Comparison of ENCODE assay signal across 13 cellular contexts in genomic region chr3:1275495-1275894, GRCh38.
A peak's percentile ranks its signal among the peaks of the same experiment; 100 is the strongest.
DNase-seq lines count a peak whose midpoint lies in the region; TF ChIP-seq lines count a peak whose summit lies in the region.
"Had no signal": no experiment of that assay in that cellular context is flagged by ENCODE, and none has a peak within 500 bp of the region (broad histone marks: within the 10 kb centered on the region; RNA-seq: fewer than 3 reads in every experiment).

No MANE protein-coding gene starts in this region.

- no peak overlapping the region for H3K4me3 Mint-ChIP-seq in nephron progenitor cell
- no peak overlapping the region for H3K4me3 Mint-ChIP-seq in activated T-helper 1 cell treated with anti-CD3 and anti-CD28 coated beads, Interleukin-12 subunit alpha, Interleukin-12 subunit beta, Interleukin-2, Interleukin-4 antibody, amounts not matched to agents 30 ng/mL and 10 ng/mL and 1 ng/mL, durations not matched to agents 14 hours and 24 hours and 36 hours
- H3K4me3 Mint-ChIP-seq: activated T-cell treated with anti-CD3 and anti-CD28 coated beads, Interleukin-2, amount 50 U/mL, for 4 hours; effector memory CD8-positive, alpha-beta T cell had no signal

- H4K20me1 ChIP-seq in Karpas-422 (ENCODE audit: insufficient read depth, low read depth, low read length) = no peaks in the 10 kb centered on the region

- H3K27me3 ChIP-seq in Karpas-422 (ENCODE audit: low read length) (no peaks in the 10 kb centered on the region), WERI-Rb-1 (ENCODE audit: insufficient read depth, low read depth, severe bottlenecking) (no peaks in the 10 kb centered on the region)
- H3K27me3 ChIP-seq: vagina had no signal

- no peak overlapping the region for H3K27ac Mint-ChIP-seq in nephron progenitor cell
- H3K27ac Mint-ChIP-seq in activated T-helper 1 cell treated with anti-CD3 and anti-CD28 coated beads, Interleukin-12 subunit alpha, Interleukin-12 subunit beta, Interleukin-2, Interleukin-4 antibody, amounts not matched to agents 30 ng/mL and 10 ng/mL and 1 ng/mL, durations not matched to agents 14 hours and 24 hours and 36 hours = no peak overlapping the region
- H3K27ac Mint-ChIP-seq: effector memory CD8-positive, alpha-beta T cell had no signal

- H2AFZ ChIP-seq in Karpas-422 (ENCODE audit: low read length) = no peak overlapping the region

- H3K36me3 Mint-ChIP-seq in nephron progenitor cell (ENCODE audit: low read depth) = no peaks in the 10 kb centered on the region
- H3K36me3 Mint-ChIP-seq in activated T-helper 1 cell treated with anti-CD3 and anti-CD28 coated beads, Interleukin-12 subunit alpha, Interleukin-12 subunit beta, Interleukin-2, Interleukin-4 antibody, amounts not matched to agents 30 ng/mL and 10 ng/mL and 1 ng/mL, durations not matched to agents 14 hours and 24 hours and 36 hours (ENCODE audit: low read depth) = no peaks in the 10 kb centered on the region

- no peak overlapping the region for H3K4me2 ChIP-seq in Karpas-422 (ENCODE audit: low read depth, low read length, poor library complexity, severe bottlenecking)

- H3K4me1 Mint-ChIP-seq in nephron progenitor cell = no peaks in the 10 kb centered on the region
- no peaks in the 10 kb centered on the region for H3K4me1 Mint-ChIP-seq in activated T-helper 1 cell treated with anti-CD3 and anti-CD28 coated beads, Interleukin-12 subunit alpha, Interleukin-12 subunit beta, Interleukin-2, Interleukin-4 antibody, amounts not matched to agents 30 ng/mL and 10 ng/mL and 1 ng/mL, durations not matched to agents 14 hours and 24 hours and 36 hours (ENCODE audit: low read depth)

- DNase-seq in NCI-H1417 (lab: John Stamatoyannopoulos, UW) = peak in 2 of 3 experiments; percentile 26 to 55
- DNase-seq in NCI-H1417 treated with DMSO at 0.1 percent for 48 hours (lab: John Stamatoyannopoulos, UW) = no peak
- DNase-seq in Karpas-422 = peak; percentile 72
- peak; percentile 65 for DNase-seq in WERI-Rb-1
- peak; percentile 14 for DNase-seq in nephron progenitor cell
- no peak for DNase-seq in NCI-H2107 (lab: John Stamatoyannopoulos, UW)
- DNase-seq in activated T-helper 1 cell treated with anti-CD3 and anti-CD28 coated beads, Interleukin-12 subunit alpha, Interleukin-12 subunit beta, Interleukin-2, Interleukin-4 antibody, amounts not matched to agents 30 ng/mL and 10 ng/mL and 1 ng/mL, durations not matched to agents 14 hours and 24 hours and 36 hours (ENCODE audit: low spot score) = no peak
- DNase-seq in NCI-H2196 treated with DMSO at 0.1 percent for 48 hours (lab: John Stamatoyannopoulos, UW; ENCODE audit: unreplicated experiment) = no peak
- DNase-seq: activated T-cell treated with anti-CD3 and anti-CD28 coated beads, Interleukin-2, amount 50 U/mL, for 4 hours; effector memory CD8-positive, alpha-beta T cell; Right ventricle myocardium superior; stimulated activated CD4-positive, alpha-beta T cell treated with anti-CD3 and anti-CD28 coated beads, Interleukin-4, amount 100 ng/mL, for 1 hour had no signal

- intact Hi-C loops in activated T-helper 1 cell treated with anti-CD3 and anti-CD28 coated beads, Interleukin-12 subunit alpha, Interleukin-12 subunit beta, Interleukin-2, Interleukin-4 antibody, amounts not matched to agents 30 ng/mL and 10 ng/mL and 1 ng/mL, durations not matched to agents 14 hours and 24 hours and 36 hours (cut with micrococcal nuclease) = no loop called here

- no peaks in the 10 kb centered on the region; the same call in none of the 2 replicates for H3K9me3 ChIP-seq in Karpas-422 (ENCODE audit: low read length)
- H3K9me3 ChIP-seq in WERI-Rb-1 (ENCODE audit: severe bottlenecking) = no peaks in the 10 kb centered on the region
- H3K9me3 ChIP-seq: vagina had no signal

- TF ChIP-seq CTCF in WERI-Rb-1 (IDR thresholded peaks at IDR 0.05; ENCODE audit: low read depth, low read length) (peak; percentile 54; the same call in 1 of the 2 replicates), nephron progenitor cell (IDR thresholded peaks at IDR 0.05) (peak; percentile 19)

- H3K9ac ChIP-seq in Karpas-422 (ENCODE audit: low read length) = no peak overlapping the region

- H3K27ac ChIP-seq in Karpas-422 (ENCODE audit: low read length) (no peak overlapping the region), WERI-Rb-1 (no peak overlapping the region)
- H3K27ac ChIP-seq: vagina had no signal

- no peaks in the 10 kb centered on the region for H3K79me2 ChIP-seq in Karpas-422 (ENCODE audit: low read length)

- no peaks in the 10 kb centered on the region for H3K36me3 ChIP-seq in Karpas-422 (ENCODE audit: insufficient read depth, low read length)
- no peaks in the 10 kb centered on the region for H3K36me3 ChIP-seq in WERI-Rb-1
- H3K36me3 ChIP-seq: vagina had no signal

- H3K4me3 ChIP-seq in Karpas-422 (ENCODE audit: low read length) = no peak overlapping the region
- H3K4me3 ChIP-seq in WERI-Rb-1 (ENCODE audit: low read depth, low read length) = no peak overlapping the region
- H3K4me3 ChIP-seq: vagina had no signal

- H3K9me3 Mint-ChIP-seq in nephron progenitor cell = peaks cover 11% of the 10 kb centered on the region
- H3K9me3 Mint-ChIP-seq in activated T-helper 1 cell treated with anti-CD3 and anti-CD28 coated beads, Interleukin-12 subunit alpha, Interleukin-12 subunit beta, Interleukin-2, Interleukin-4 antibody, amounts not matched to agents 30 ng/mL and 10 ng/mL and 1 ng/mL, durations not matched to agents 14 hours and 24 hours and 36 hours = peaks cover 5% of the 10 kb centered on the region

- no peaks in the 10 kb centered on the region for H3K4me1 ChIP-seq in Karpas-422 (ENCODE audit: low read length)
- H3K4me1 ChIP-seq: vagina had no signal

- peaks cover 5% of the 10 kb centered on the region for H3K27me3 Mint-ChIP-seq in nephron progenitor cell (ENCODE audit: low read depth, poor library complexity)
- H3K27me3 Mint-ChIP-seq in activated T-helper 1 cell treated with anti-CD3 and anti-CD28 coated beads, Interleukin-12 subunit alpha, Interleukin-12 subunit beta, Interleukin-2, Interleukin-4 antibody, amounts not matched to agents 30 ng/mL and 10 ng/mL and 1 ng/mL, durations not matched to agents 14 hours and 24 hours and 36 hours (ENCODE audit: insufficient read depth) = no peaks in the 10 kb centered on the region
- H3K27me3 Mint-ChIP-seq: effector memory CD8-positive, alpha-beta T cell had no signal

- H3K9me2 ChIP-seq in Karpas-422 (replicated peaks; ENCODE audit: insufficient read depth, low read length) = no peaks in the 10 kb centered on the region

Comparison
In these comparisons a context has a peak if more than half of its experiments do, and no peak if none do; other contexts are left out.
1. DNase-seq: peak in NCI-H1417 (2 of 3), Karpas-422 (single experiment), WERI-Rb-1 (single experiment) and nephron progenitor cell (single experiment); none in NCI-H1417 treated with DMSO at 0.1 percent for 48 hours (single experiment), NCI-H2107 (single experiment), activated T-helper 1 cell treated with anti-CD3 and anti-CD28 coated beads, Interleukin-12 subunit alpha, Interleukin-12 subunit beta, Interleukin-2, Interleukin-4 antibody, amounts not matched to agents 30 ng/mL and 10 ng/mL and 1 ng/mL, durations not matched to agents 14 hours and 24 hours and 36 hours (single experiment) and NCI-H2196 treated with DMSO at 0.1 percent for 48 hours (single experiment).